8 cellular contexts compared by ENCODE assay signal in genomic region chr17:51298508-51299371, GRCh38. TPM values are rescaled to one million over a fixed set of nuclear protein-coding genes. Genes with fewer than 3 reads are reported as not detected.
DNase-seq lines count a peak whose midpoint lies in the region; ATAC-seq and TF ChIP-seq lines count a peak whose summit lies in the region.

No MANE protein-coding gene starts in this region.

- H3K27me3 ChIP-seq in HUES6 (ENCODE audit: control insufficient read depth, insufficient read depth, low read length) (no peaks in the 10 kb centered on the region), PC-9 (ENCODE audit: insufficient read depth, low read depth) (no peaks in the 10 kb centered on the region), neural progenitor cell (no peaks in the 10 kb centered on the region)

- ATAC-seq in HG03159 (IDR thresholded peaks at IDR 0.05; ENCODE audit: unreplicated experiment) (no peak), HG02642 (IDR thresholded peaks at IDR 0.05; ENCODE audit: poor library complexity, unreplicated experiment) (no peak)

- no TSS peak for BruUV-seq in PC-9 (replicated peaks; lab: Mats Ljungman, UMichigan)

- no peaks in the 10 kb centered on the region for H3K9me2 ChIP-seq in PC-9 (ENCODE audit: insufficient read depth)

- H3K27ac ChIP-seq in HUES6 (ENCODE audit: low read depth, low read length), result peak overlapping the region; percentile 38; the same call in 1 of the 2 replicates
- H3K27ac ChIP-seq in PC-9, result no peak overlapping the region
- H3K27ac ChIP-seq in neural progenitor cell, result no peak overlapping the region

- H3K4me3 ChIP-seq in HUES6 (ENCODE audit: low read depth, low read length), result no peak overlapping the region
- H3K4me3 ChIP-seq in PC-9, result no peak overlapping the region
- H3K4me3 ChIP-seq in neural progenitor cell, result no peak overlapping the region

- POLR2A ChIA-PET in PC-9 (lab: Charles Lee; ENCODE audit: unreplicated experiment), result no interaction called here

- H3F3A ChIP-seq in PC-9 (ENCODE audit: insufficient read depth, low read depth) (no peaks in the 10 kb centered on the region), neural progenitor cell (ENCODE audit: low read depth) (peaks cover 8% of the 10 kb centered on the region)

- H2AFZ ChIP-seq in PC-9, result no peak overlapping the region
- H2AFZ ChIP-seq in neural progenitor cell (replicated peaks), result no peak overlapping the region

- no peak overlapping the region for H3K27ac Mint-ChIP-seq in neural progenitor cell

- H3K79me2 ChIP-seq in PC-9 (ENCODE audit: low read depth) (no peaks in the 10 kb centered on the region), neural progenitor cell (ENCODE audit: low read depth) (no peaks in the 10 kb centered on the region)

- H3K9me3 ChIP-seq in HUES6 (ENCODE audit: control insufficient read depth, insufficient read depth, low read depth, low read length) (no peaks in the 10 kb centered on the region), PC-9 (ENCODE audit: insufficient read depth, low read depth) (no peaks in the 10 kb centered on the region), neural progenitor cell (ENCODE audit: low read depth) (no peaks in the 10 kb centered on the region)

- CTCF ChIA-PET in PC-9 (lab: Charles Lee), result interaction anchor here (0.5 to 0.6 kb wide), 2 partner anchors 29 to 237 kb away, joined by 3 read pairs; no protein-coding TSS in a partner anchor

- H3K9ac ChIP-seq in HUES6 (ENCODE audit: low read length) (no peak overlapping the region), neural progenitor cell (no peak overlapping the region)

- no peaks in the 10 kb centered on the region for H3K9me3 Mint-ChIP-seq in neural progenitor cell

- peaks cover 2% of the 10 kb centered on the region for H3K27me3 Mint-ChIP-seq in neural progenitor cell (ENCODE audit: insufficient read depth, low read depth)

- H3K36me3 Mint-ChIP-seq in neural progenitor cell, result peaks cover 7% of the 10 kb centered on the region

- intact Hi-C loops in PC-9 (cut with micrococcal nuclease; ENCODE audit: unreplicated experiment), result loop anchor here (1.0 to 2.0 kb wide), 2 partner anchors 238 to 808 kb away; no protein-coding TSS in a partner anchor

- H3K4me1 Mint-ChIP-seq in neural progenitor cell, result no peaks in the 10 kb centered on the region

- H4K20me1 ChIP-seq in PC-9 (ENCODE audit: insufficient read depth) (no peaks in the 10 kb centered on the region; the same call in 1 of the 2 replicates), neural progenitor cell (ENCODE audit: low read depth) (peaks cover 3% of the 10 kb centered on the region)

- H3K4me1 ChIP-seq in HUES6 (ENCODE audit: control insufficient read depth, insufficient read depth, low read length) (peaks cover 28% of the 10 kb centered on the region), PC-9 (replicated peaks; ENCODE audit: insufficient read depth) (no peaks in the 10 kb centered on the region), neural progenitor cell (no peaks in the 10 kb centered on the region)

- TF ChIP-seq CTCF in PC-9 (conservative IDR thresholded peaks at IDR 0.05) (peak; percentile 80), neural progenitor cell (IDR thresholded peaks at IDR 0.05) (peak; percentile 80)

- H3K4me2 ChIP-seq in PC-9, result no peak overlapping the region
- H3K4me2 ChIP-seq in neural progenitor cell, result no peak overlapping the region

- H3K36me3 ChIP-seq in HUES6 (ENCODE audit: control insufficient read depth, insufficient read depth, low read length) (peaks cover 31% of the 10 kb centered on the region), PC-9 (ENCODE audit: low read depth) (peaks cover 2% of the 10 kb centered on the region; the same call in 1 of the 2 replicates), neural progenitor cell (peaks cover 3% of the 10 kb centered on the region)

- H3K4me3 Mint-ChIP-seq in neural progenitor cell, result no peak overlapping the region

- DNase-seq in DMS 273 treated with DMSO at 0.1 percent for 48 hours (lab: John Stamatoyannopoulos, UW), result peak; percentile 38
- no peak for DNase-seq in PC-9
- peak; percentile 38 for DNase-seq in epidermal melanocyte (ENCODE audit: insufficient read length, low spot score)
- peak; percentile 67 for DNase-seq in neural progenitor cell (ENCODE audit: low spot score)
- no peak for DNase-seq in T-helper 9 cell

RNA-seq across cellular contexts. Expression of gene UTP18, which starts 38.4 kb away (rescaled TPM):
- 26.4 and 31.8 TPM in 2 replicates for total RNA-seq in PC-9 (2021)
- 78.7 and 107 TPM in 2 replicates for total RNA-seq in neural progenitor cell (ENCODE audit: low replicate concordance)

RNA-seq across cellular contexts. Expression of gene MBTD1, which starts 38.9 kb away (rescaled TPM):
- total RNA-seq in PC-9 (2021), result 20.4 and 20.8 TPM in 2 replicates
- 50.1 and 69.8 TPM in 2 replicates for total RNA-seq in neural progenitor cell (ENCODE audit: low replicate concordance)

Comparison
In these comparisons a context has a peak if more than half of its experiments do, and no peak if none do; other contexts are left out.
1. DNase-seq: peak in DMS 273 treated with DMSO at 0.1 percent for 48 hours (single experiment), epidermal melanocyte (single experiment) and neural progenitor cell (single experiment); none in PC-9 (0 of 2) and T-helper 9 cell (single experiment).